Comparison of ENCODE assay signal across 11 cellular contexts in genomic region chr1:228060458-228061190, GRCh38. TPM values are rescaled to one million over a fixed set of nuclear protein-coding genes. Genes with fewer than 3 reads are reported as not detected.
A peak's percentile ranks its signal among the peaks of the same experiment; 100 is the strongest.
DNase-seq lines count a peak whose midpoint lies in the region; ATAC-seq and TF ChIP-seq lines count a peak whose summit lies in the region.
"Had no signal": no experiment of that assay in that cellular context is flagged by ENCODE, and none has a peak within 500 bp of the region (broad histone marks: within the 10 kb centered on the region; RNA-seq: fewer than 3 reads in every experiment).

No MANE protein-coding gene starts in this region.

- H3K9me3 Mint-ChIP-seq in dendritic cell treated with granulocyte-macrophage colony-stimulating factor and Interleukin-4, amounts not matched to agents 40 ng/mL and 50 ng/mL, for 4 days = no peaks in the 10 kb centered on the region
- H3K9me3 Mint-ChIP-seq in activated CD4-positive, alpha-beta memory T cell treated with anti-CD3 and anti-CD28 coated beads, Interleukin-2, amount 10 ng/mL, durations not matched to agents 7 days and 5 days = no peaks in the 10 kb centered on the region

- no peak overlapping the region for H3K27ac Mint-ChIP-seq in dendritic cell treated with granulocyte-macrophage colony-stimulating factor and Interleukin-4, amounts not matched to agents 40 ng/mL and 50 ng/mL, for 4 days
- no peak overlapping the region for H3K27ac Mint-ChIP-seq in activated CD4-positive, alpha-beta memory T cell treated with anti-CD3 and anti-CD28 coated beads, Interleukin-2, amount 10 ng/mL, durations not matched to agents 7 days and 5 days

- in situ Hi-C loops in GM13977 (cut with MboI; ENCODE audit: low pct_unique_long_range_greater_than_20kb, low sequenced_read_pairs, unreplicated experiment) = no loop called here

- H3K4me3 ChIP-seq in cardiac muscle cell = peak overlapping the region; percentile 6
- H3K4me3 ChIP-seq in lung = peak overlapping the region; percentile 8
- H3K4me3 ChIP-seq: ovary had no signal

- H3K36me3 Mint-ChIP-seq in dendritic cell treated with granulocyte-macrophage colony-stimulating factor and Interleukin-4, amounts not matched to agents 40 ng/mL and 50 ng/mL, for 4 days (ENCODE audit: low read depth) = no peaks in the 10 kb centered on the region
- no peaks in the 10 kb centered on the region for H3K36me3 Mint-ChIP-seq in activated CD4-positive, alpha-beta memory T cell treated with anti-CD3 and anti-CD28 coated beads, Interleukin-2, amount 10 ng/mL, durations not matched to agents 7 days and 5 days (ENCODE audit: low read depth)

- DNase-seq in cardiac muscle cell (ENCODE audit: low read depth in 1 of 2, low spot score in 1 of 2) (peak in 1 of 2 donors; percentile 15), left cardiac atrium (no peak), lung (ENCODE audit: low spot score) (no peak), GM13977 (ENCODE audit: low spot score) (no peak)
- no peak for DNase-seq in activated CD4-positive, alpha-beta memory T cell treated with anti-CD3 and anti-CD28 coated beads, Interleukin-2, amount 10 ng/mL, durations not matched to agents 7 days and 5 days
- DNase-seq: cerebellar nuclear complex had no signal

- TF ChIP-seq CTCF in cardiac muscle cell (IDR thresholded peaks at IDR 0.05; ENCODE audit: low read depth, low read length) (no peak), lung (IDR thresholded peaks at IDR 0.05; ENCODE audit: control extremely low read depth, extremely low read depth) (no peak), GM13977 (IDR thresholded peaks at IDR 0.05; ENCODE audit: extremely low read depth, insufficient read depth, missing control alignments) (no peak)

- H3K36me3 ChIP-seq in cardiac muscle cell (no peaks in the 10 kb centered on the region), lung (ENCODE audit: control insufficient read depth in 2 of 2, insufficient read depth in 2 of 2, low read length in 2 of 2) (no peaks in the 10 kb centered on the region)
- H3K36me3 ChIP-seq: ovary had no signal

- WGBS in lung, 2 donors = 12 to 19% methylated on average over 33 to 34 of the region's 34 CpGs

- ATAC-seq in left cardiac atrium (no peak), lung (ENCODE audit: insufficient read depth, low FRiP score) (no peak), GM18907 (IDR thresholded peaks at IDR 0.05; ENCODE audit: unreplicated experiment) (no peak), HG02840 (IDR thresholded peaks at IDR 0.05; ENCODE audit: low FRiP score, unreplicated experiment) (no peak)

- intact Hi-C loops in left cardiac atrium (cut with DNase I) = no loop called here
- intact Hi-C loops in dendritic cell treated with granulocyte-macrophage colony-stimulating factor and Interleukin-4, amounts not matched to agents 40 ng/mL and 50 ng/mL, for 4 days (cut with micrococcal nuclease) = no loop called here

- no peaks in the 10 kb centered on the region for H3K4me1 ChIP-seq in cardiac muscle cell (ENCODE audit: low read depth)
- H3K4me1 ChIP-seq in lung (ENCODE audit: control insufficient read depth in 2 of 2, insufficient read depth in 2 of 2, low read length in 2 of 2) = peaks cover 0 to 9% of the 10 kb centered on the region in 2 donors

- peaks cover 11% of the 10 kb centered on the region for H3K4me1 Mint-ChIP-seq in dendritic cell treated with granulocyte-macrophage colony-stimulating factor and Interleukin-4, amounts not matched to agents 40 ng/mL and 50 ng/mL, for 4 days (ENCODE audit: low read depth)
- H3K4me1 Mint-ChIP-seq in activated CD4-positive, alpha-beta memory T cell treated with anti-CD3 and anti-CD28 coated beads, Interleukin-2, amount 10 ng/mL, durations not matched to agents 7 days and 5 days = peaks cover 9% of the 10 kb centered on the region

- peak overlapping the region; percentile 69 for H3K4me3 Mint-ChIP-seq in dendritic cell treated with granulocyte-macrophage colony-stimulating factor and Interleukin-4, amounts not matched to agents 40 ng/mL and 50 ng/mL, for 4 days
- no peak overlapping the region for H3K4me3 Mint-ChIP-seq in activated CD4-positive, alpha-beta memory T cell treated with anti-CD3 and anti-CD28 coated beads, Interleukin-2, amount 10 ng/mL, durations not matched to agents 7 days and 5 days

- H3K27ac ChIP-seq in cardiac muscle cell = no peak overlapping the region
- peak overlapping the region in 1 of 2 donors; percentile 30 for H3K27ac ChIP-seq in lung (ENCODE audit: low read depth in 1 of 2, low read length in 1 of 2)
- H3K27ac ChIP-seq: ovary had no signal

- H3K27me3 Mint-ChIP-seq in dendritic cell treated with granulocyte-macrophage colony-stimulating factor and Interleukin-4, amounts not matched to agents 40 ng/mL and 50 ng/mL, for 4 days = peaks cover 72% of the 10 kb centered on the region
- H3K27me3 Mint-ChIP-seq in activated CD4-positive, alpha-beta memory T cell treated with anti-CD3 and anti-CD28 coated beads, Interleukin-2, amount 10 ng/mL, durations not matched to agents 7 days and 5 days = peaks cover 46% of the 10 kb centered on the region

- POLR2A ChIA-PET in activated CD4-positive, alpha-beta memory T cell treated with anti-CD3 and anti-CD28 coated beads, Interleukin-2, amount 10 ng/mL, durations not matched to agents 7 days and 5 days (lab: Charles Lee) = interaction anchor here (1.8 kb wide), 1 partner anchor 22 kb away, joined by 7 read pairs; the partner anchor contains the start of gene ARF1

- H3K9me3 ChIP-seq in cardiac muscle cell (ENCODE audit: low read depth) (no peaks in the 10 kb centered on the region), lung (ENCODE audit: control insufficient read depth in 2 of 2, insufficient read depth in 1 of 2, low read length in 1 of 2) (peaks cover 0 to 6% of the 10 kb centered on the region in 2 donors)
- H3K9me3 ChIP-seq: ovary had no signal

- H3K27me3 ChIP-seq in cardiac muscle cell = peaks cover 61% of the 10 kb centered on the region
- H3K27me3 ChIP-seq in lung (ENCODE audit: control insufficient read depth, insufficient read depth) = peaks cover 5% of the 10 kb centered on the region

- CTCF ChIA-PET in activated CD4-positive, alpha-beta memory T cell treated with anti-CD3 and anti-CD28 coated beads, Interleukin-2, amount 10 ng/mL, durations not matched to agents 7 days and 5 days (lab: Charles Lee) = no interaction called here

RNA-seq across cellular contexts. Expression of gene ARF1, which starts 21.9 kb away (rescaled TPM):
- total RNA-seq in cardiac muscle cell (421 and 499 TPM in 2 replicates), left cardiac atrium (100 to 1,000 TPM; 295 to 397 TPM), lung (100 to 1,000 TPM; 226 to 500 TPM)
- polyA plus RNA-seq in cardiac muscle cell (662 and 732 TPM in 2 replicates), lung (100 to 1,000 TPM; 379 to 713 TPM)
- total RNA-seq in activated CD4-positive, alpha-beta memory T cell treated with anti-CD3 and anti-CD28 coated beads, Interleukin-2, amount 10 ng/mL, durations not matched to agents 7 days and 5 days = 100 to 1,000 TPM; 368 to 376 TPM

RNA-seq across cellular contexts. Expression of gene C1orf35, which starts 42.5 kb away (rescaled TPM):
- total RNA-seq in cardiac muscle cell (27.7 and 43.7 TPM in 2 replicates), left cardiac atrium (1 to 10 TPM; 7.7 to 8.0 TPM), lung (10 to 100 TPM in 1 of 2 donors, 1 to 10 TPM in 1; 9.1 to 16.3 TPM)
- polyA plus RNA-seq in cardiac muscle cell (36.2 and 37.2 TPM in 2 replicates), lung (10 to 100 TPM; 13.7 to 19.9 TPM)
- 10 to 100 TPM; 17.8 to 18.9 TPM for total RNA-seq in activated CD4-positive, alpha-beta memory T cell treated with anti-CD3 and anti-CD28 coated beads, Interleukin-2, amount 10 ng/mL, durations not matched to agents 7 days and 5 days

RNA-seq across cellular contexts. Expression of gene MRPL55, which starts 48.5 kb away (rescaled TPM):
- total RNA-seq in cardiac muscle cell = 106 and 139 TPM in 2 replicates
- 144 and 193 TPM in 2 replicates for polyA plus RNA-seq in cardiac muscle cell
- total RNA-seq in left cardiac atrium = 10 to 100 TPM; 43.5 to 48.9 TPM
- total RNA-seq in lung = 10 to 100 TPM; 44.4 to 60.0 TPM
- polyA plus RNA-seq in lung = 100 to 1,000 TPM in 1 of 2 donors, 10 to 100 TPM in 1; 86.6 to 137 TPM
- total RNA-seq in activated CD4-positive, alpha-beta memory T cell treated with anti-CD3 and anti-CD28 coated beads, Interleukin-2, amount 10 ng/mL, durations not matched to agents 7 days and 5 days = 10 to 100 TPM; 43.1 to 43.9 TPM

RNA-seq across cellular contexts. Expression of gene WNT3A, which starts 53.8 kb away (rescaled TPM):
- not detected in 2 replicates for total RNA-seq in cardiac muscle cell
- 0.12 TPM in 1 of 2 replicates, not detected in the other for polyA plus RNA-seq in cardiac muscle cell
- total RNA-seq in left cardiac atrium = not detected
- 1 to 10 TPM in 1 of 2 donors, under 1 TPM in 1; 0.09 to 3.1 TPM for total RNA-seq in lung
- 1 to 10 TPM; 1.6 to 2.2 TPM for polyA plus RNA-seq in lung
- total RNA-seq in activated CD4-positive, alpha-beta memory T cell treated with anti-CD3 and anti-CD28 coated beads, Interleukin-2, amount 10 ng/mL, durations not matched to agents 7 days and 5 days = not detected
- total RNA-seq: ovary; T-helper 2 cell treated with Interferon-gamma antibody and Interleukin-4, amounts not matched to agents 100 ng/mL and 5 ng/mL, for 36 hours had no signal
- polyA plus RNA-seq: ovary had no signal
